8 cellular contexts compared by ENCODE assay signal in the genomic region with DNA sequence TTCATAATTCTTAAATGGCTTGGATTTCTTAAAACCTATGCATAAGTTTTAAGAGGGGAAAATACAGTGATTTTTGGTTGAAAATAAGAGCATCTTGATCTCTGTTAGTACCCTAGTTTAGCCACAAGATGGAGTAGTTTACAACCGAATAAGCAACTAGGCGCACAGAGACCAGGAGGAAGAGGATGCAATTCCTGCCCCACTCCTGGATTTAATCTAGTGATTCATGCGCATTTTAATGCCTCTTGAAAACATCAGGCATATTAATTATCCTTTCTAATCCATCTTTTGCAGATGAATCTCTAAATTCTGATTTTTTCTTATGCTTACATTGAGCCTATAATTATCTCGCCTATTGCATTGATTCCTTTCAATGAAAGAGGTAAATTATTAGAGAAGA.
DNase-seq lines count a peak whose midpoint lies in the region; ATAC-seq and TF ChIP-seq lines count a peak whose summit lies in the region.

No MANE protein-coding gene starts in this region.

- CTCF ChIA-PET in mammary epithelial cell (lab: Charles Lee; ENCODE audit: low non-redundant PET) = interaction anchor here (0.5 to 0.7 kb wide), 2 partner anchors 121 to 138 kb away, joined by 3 to 4 read pairs; no protein-coding TSS in a partner anchor

- intact Hi-C loops in mammary epithelial cell (cut with micrococcal nuclease) = loop anchor here (1.0 to 5.0 kb wide), 4 partner anchors 65 to 408 kb away; no protein-coding TSS in a partner anchor

- no peaks in the 10 kb centered on the region for H3K27me3 ChIP-seq in mammary epithelial cell (ENCODE audit: insufficient read depth, low read length)

- no peaks in the 10 kb centered on the region for H3K4me1 ChIP-seq in mammary epithelial cell (ENCODE audit: insufficient read depth, low read length)

- peak; percentile 64 to 73 for TF ChIP-seq CTCF in mammary epithelial cell (conservative IDR thresholded peaks at IDR 0.05 in 1 of 2, IDR thresholded peaks at IDR 0.05 in 1 of 2; ENCODE audit: extremely low read depth in 1 of 2, insufficient read depth in 1 of 2, low read depth in 1 of 2, low read length in 2 of 2)

- no peaks in the 10 kb centered on the region for H3K79me2 ChIP-seq in mammary epithelial cell (ENCODE audit: insufficient read depth, low read length)

- H3K27ac ChIP-seq in mammary epithelial cell (ENCODE audit: insufficient read depth, low read depth, low read length) = no peak overlapping the region

- H3K36me3 ChIP-seq in mammary epithelial cell (ENCODE audit: insufficient read depth, low read length) = no peaks in the 10 kb centered on the region

- H4K20me1 ChIP-seq in mammary epithelial cell (ENCODE audit: insufficient read depth, low read length) = no peaks in the 10 kb centered on the region

- dilution Hi-C loops in mammary epithelial cell (cut with HindIII; ENCODE audit: low sequenced_read_pairs) = no loop called here

- peak; percentile 76 for DNase-seq in G401 (ENCODE audit: low spot score)
- peak; percentile 66 for DNase-seq in NCI-H69 (lab: John Stamatoyannopoulos, UW)
- peak; percentile 14 for DNase-seq in mammary epithelial cell
- no peak for DNase-seq in left lobe of liver (ENCODE audit: low spot score)
- DNase-seq in stimulated activated CD8-positive, alpha-beta memory T cell treated with anti-CD3 and anti-CD28 coated beads, Interleukin-4, amount 100 ng/mL, for 48 hours = no peak

- ATAC-seq in HG03175 (IDR thresholded peaks at IDR 0.05; ENCODE audit: unreplicated experiment) (peak; percentile 59), left lobe of liver (peak; percentile 87), GM19351 (IDR thresholded peaks at IDR 0.05; ENCODE audit: unreplicated experiment) (no peak), HG03108 (IDR thresholded peaks at IDR 0.05; ENCODE audit: unreplicated experiment) (no peak)

- BruUV-seq in mammary epithelial cell (replicated peaks; lab: Mats Ljungman, UMichigan) = no TSS peak

- H3K9me3 ChIP-seq in mammary epithelial cell (replicated peaks; ENCODE audit: insufficient read depth, low read length) = no peaks in the 10 kb centered on the region

- no peak overlapping the region for H3K4me2 ChIP-seq in mammary epithelial cell (ENCODE audit: insufficient read depth, low read depth, low read length)

- no peak overlapping the region for H3K4me3 ChIP-seq in mammary epithelial cell (replicated peaks in 1 of 3; ENCODE audit: insufficient read depth in 1 of 3, low read depth in 2 of 3, low read length in 3 of 3)

- H3K9ac ChIP-seq in mammary epithelial cell (ENCODE audit: insufficient read depth, low read length) = no peak overlapping the region

- WGBS in mammary epithelial cell (ENCODE audit: low coverage, missing lambda C conversion rate) = 27% methylated on average over 4 of the region's 4 CpGs

- H2AFZ ChIP-seq in mammary epithelial cell (ENCODE audit: low read depth, low read length) = no peak overlapping the region

- in situ Hi-C loops in G401 (cut with HindIII; ENCODE audit: low sequenced_read_pairs) (no loop called here), mammary epithelial cell (cut with MboI; ENCODE audit: low sequenced_read_pairs in 2 of 2) (loop anchor here (5.0 to 25.0 kb wide), 3 partner anchors 118 to 423 kb away; no protein-coding TSS in a partner anchor)

Comparison
In these comparisons a context has a peak if more than half of its experiments do, and no peak if none do; other contexts are left out.
1. DNase-seq: peak in G401 (single experiment), NCI-H69 (single experiment) and mammary epithelial cell (single experiment); none in left lobe of liver (single experiment) and stimulated activated CD8-positive, alpha-beta memory T cell treated with anti-CD3 and anti-CD28 coated beads, Interleukin-4, amount 100 ng/mL, for 48 hours (single experiment).
2. ATAC-seq: peak in HG03175 (single experiment) and left lobe of liver (single experiment); none in GM19351 (single experiment) and HG03108 (single experiment).